In the genomic region with DNA sequence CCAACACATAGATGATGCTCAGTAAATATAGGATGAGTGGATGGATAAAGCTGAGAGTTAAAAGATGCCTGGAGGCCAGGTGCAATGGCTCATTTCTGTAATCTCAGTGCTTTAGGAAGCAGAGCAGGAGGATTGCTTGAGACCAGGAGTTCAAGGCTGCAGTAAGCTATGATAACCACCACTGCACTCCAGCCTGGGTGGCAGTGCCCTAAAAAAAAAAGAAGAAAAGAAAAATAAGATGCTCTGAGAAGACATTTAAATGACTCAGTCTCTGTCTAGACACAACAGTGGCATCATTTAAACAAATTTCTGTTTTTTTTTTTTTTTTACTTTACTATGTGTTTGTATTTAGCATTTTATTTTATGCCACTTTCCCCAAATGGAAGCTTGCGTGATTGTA, we compare ENCODE assay signal across 19 cellular contexts. TPM values are rescaled to one million over a fixed set of nuclear protein-coding genes. Genes with fewer than 3 reads are reported as not detected.
A peak's percentile ranks its signal among the peaks of the same experiment; 100 is the strongest.
DNase-seq lines count a peak whose midpoint lies in the region; ATAC-seq and TF ChIP-seq lines count a peak whose summit lies in the region.
"Had no signal": no experiment of that assay in that cellular context is flagged by ENCODE, and none has a peak within 500 bp of the region (broad histone marks: within the 10 kb centered on the region; RNA-seq: fewer than 3 reads in every experiment).

No MANE protein-coding gene starts in this region.

- H3K27ac Mint-ChIP-seq in activated naive CD4-positive, alpha-beta T cell treated with anti-CD3 and anti-CD28 coated beads, Interleukin-2, amount 50 U/mL, for 24 hours: peak overlapping the region; percentile 43
- no peak overlapping the region for H3K27ac Mint-ChIP-seq in activated naive CD4-positive, alpha-beta T cell treated with anti-CD3 and anti-CD28 coated beads for 36 hours
- H3K27ac Mint-ChIP-seq in CD4-positive, alpha-beta T cell: peak overlapping the region; percentile 20
- peak overlapping the region in 1 of 2 donors; percentile 50 for H3K27ac Mint-ChIP-seq in T-cell
- H3K27ac Mint-ChIP-seq in stimulated activated effector memory CD8-positive, alpha-beta T cell treated with anti-CD3 and anti-CD28 coated beads, Interleukin-12 subunit alpha, Interleukin-12 subunit beta, amount 100 ng/mL, for 72 hours: peak overlapping the region; percentile 17
- H3K27ac Mint-ChIP-seq: HFFc6 had no signal

- H3K27ac ChIP-seq in CD4-positive, alpha-beta T cell (ENCODE audit: low read depth, low read length): no peak overlapping the region

- peaks cover 1% of the 10 kb centered on the region for H3K36me3 Mint-ChIP-seq in activated naive CD4-positive, alpha-beta T cell treated with anti-CD3 and anti-CD28 coated beads, Interleukin-2, amount 50 U/mL, for 24 hours
- no peaks in the 10 kb centered on the region for H3K36me3 Mint-ChIP-seq in activated naive CD4-positive, alpha-beta T cell treated with anti-CD3 and anti-CD28 coated beads for 36 hours (ENCODE audit: low read depth)
- H3K36me3 Mint-ChIP-seq in CD4-positive, alpha-beta T cell (ENCODE audit: low read depth): no peaks in the 10 kb centered on the region
- no peaks in the 10 kb centered on the region for H3K36me3 Mint-ChIP-seq in T-cell
- peaks cover 5% of the 10 kb centered on the region for H3K36me3 Mint-ChIP-seq in stimulated activated effector memory CD8-positive, alpha-beta T cell treated with anti-CD3 and anti-CD28 coated beads, Interleukin-12 subunit alpha, Interleukin-12 subunit beta, amount 100 ng/mL, for 72 hours

- DNase-seq in activated naive CD4-positive, alpha-beta T cell treated with anti-CD3 and anti-CD28 coated beads for 36 hours: no peak
- no peak for DNase-seq in CD4-positive, alpha-beta T cell
- DNase-seq in T-cell (no peak), NCI-H1930 (lab: John Stamatoyannopoulos, UW) (no peak), left colon (no peak), KG1 (lab: John Stamatoyannopoulos, UW) (no peak)
- no peak for DNase-seq in stimulated activated effector memory CD8-positive, alpha-beta T cell treated with anti-CD3 and anti-CD28 coated beads, Interleukin-12 subunit alpha, Interleukin-12 subunit beta, amount 100 ng/mL, for 72 hours (ENCODE audit: low spot score in 2 of 2)
- DNase-seq: ACHN; C1 segment of cervical spinal cord; Caco-2; CD8-positive, alpha-beta memory T cell; DND-41; GF-D8; HCEC 1CT; HFFc6 had no signal

- peaks cover 44% of the 10 kb centered on the region for H3K4me1 Mint-ChIP-seq in activated naive CD4-positive, alpha-beta T cell treated with anti-CD3 and anti-CD28 coated beads, Interleukin-2, amount 50 U/mL, for 24 hours
- peaks cover 33% of the 10 kb centered on the region for H3K4me1 Mint-ChIP-seq in activated naive CD4-positive, alpha-beta T cell treated with anti-CD3 and anti-CD28 coated beads for 36 hours (ENCODE audit: low read depth)
- H3K4me1 Mint-ChIP-seq in CD4-positive, alpha-beta T cell (ENCODE audit: low read depth): peaks cover 56% of the 10 kb centered on the region
- H3K4me1 Mint-ChIP-seq in T-cell: peaks cover 20 to 59% (median 49%) of the 10 kb centered on the region in 3 donors
- H3K4me1 Mint-ChIP-seq in stimulated activated effector memory CD8-positive, alpha-beta T cell treated with anti-CD3 and anti-CD28 coated beads, Interleukin-12 subunit alpha, Interleukin-12 subunit beta, amount 100 ng/mL, for 72 hours: peaks cover 66% of the 10 kb centered on the region

- no peaks in the 10 kb centered on the region for H3K27me3 Mint-ChIP-seq in activated naive CD4-positive, alpha-beta T cell treated with anti-CD3 and anti-CD28 coated beads, Interleukin-2, amount 50 U/mL, for 24 hours
- H3K27me3 Mint-ChIP-seq in activated naive CD4-positive, alpha-beta T cell treated with anti-CD3 and anti-CD28 coated beads for 36 hours (ENCODE audit: low read depth): no peaks in the 10 kb centered on the region
- H3K27me3 Mint-ChIP-seq in CD4-positive, alpha-beta T cell: no peaks in the 10 kb centered on the region
- no peaks in the 10 kb centered on the region for H3K27me3 Mint-ChIP-seq in T-cell
- H3K27me3 Mint-ChIP-seq: CD8-positive, alpha-beta memory T cell had no signal

- CTCF ChIA-PET in activated naive CD4-positive, alpha-beta T cell treated with anti-CD3 and anti-CD28 coated beads for 36 hours (lab: Charles Lee): interaction anchor here (0.5 to 1.6 kb wide), 10 partner anchors 9 to 234 kb away, joined by 3 to 6 read pairs (median 3); a partner anchor contains a TSS
- CTCF ChIA-PET in CD4-positive, alpha-beta T cell (lab: Charles Lee): interaction anchor here (0.8 to 1.9 kb wide), 4 partner anchors 11 to 161 kb away, joined by 3 to 14 read pairs (median 4); no protein-coding TSS in a partner anchor
- CTCF ChIA-PET in T-cell (lab: Charles Lee): interaction anchor here (0.6 to 1.3 kb wide), 4 partner anchors 9 to 191 kb away, joined by 3 to 4 read pairs (median 3); no protein-coding TSS in a partner anchor

- no peaks in the 10 kb centered on the region for H3K27me3 ChIP-seq in CD4-positive, alpha-beta T cell (ENCODE audit: control insufficient read depth, insufficient read depth, low read length)

- no peaks in the 10 kb centered on the region for H3K9me3 Mint-ChIP-seq in activated naive CD4-positive, alpha-beta T cell treated with anti-CD3 and anti-CD28 coated beads, Interleukin-2, amount 50 U/mL, for 24 hours
- H3K9me3 Mint-ChIP-seq in activated naive CD4-positive, alpha-beta T cell treated with anti-CD3 and anti-CD28 coated beads for 36 hours: no peaks in the 10 kb centered on the region
- H3K9me3 Mint-ChIP-seq in CD4-positive, alpha-beta T cell: no peaks in the 10 kb centered on the region
- no peaks in the 10 kb centered on the region for H3K9me3 Mint-ChIP-seq in T-cell
- H3K9me3 Mint-ChIP-seq in stimulated activated effector memory CD8-positive, alpha-beta T cell treated with anti-CD3 and anti-CD28 coated beads, Interleukin-12 subunit alpha, Interleukin-12 subunit beta, amount 100 ng/mL, for 72 hours: no peaks in the 10 kb centered on the region
- H3K9me3 Mint-ChIP-seq: CD8-positive, alpha-beta memory T cell; HFFc6 had no signal

- TF ChIP-seq CTCF in CD4-positive, alpha-beta T cell (IDR thresholded peaks at IDR 0.05): no peak

- H3K9me3 ChIP-seq in CD4-positive, alpha-beta T cell (ENCODE audit: control insufficient read depth, low read length): no peaks in the 10 kb centered on the region
- H3K9me3 ChIP-seq: Caco-2 had no signal

- POLR2A ChIA-PET in CD4-positive, alpha-beta T cell (lab: Charles Lee): interaction anchor here (0.6 to 1.4 kb wide), 4 partner anchors 10 to 58 kb away, joined by 3 to 6 read pairs (median 4); no protein-coding TSS in a partner anchor
- POLR2A ChIA-PET in T-cell (lab: Charles Lee): interaction anchor here (0.6 to 1.0 kb wide), 2 partner anchors 11 to 21 kb away, joined by 4 to 5 read pairs; no protein-coding TSS in a partner anchor

- peak; percentile 59 for ATAC-seq in CD4-positive, alpha-beta T cell (ENCODE audit: poor library complexity)
- ATAC-seq in T-cell (replicated peaks in 1 of 4): peak in 3 of 4 experiments; percentile 24 to 40 (median 36)
- ATAC-seq in stimulated activated effector memory CD8-positive, alpha-beta T cell treated with anti-CD3 and anti-CD28 coated beads, Interleukin-12 subunit alpha, Interleukin-12 subunit beta, amount 100 ng/mL, for 72 hours: no peak
- ATAC-seq in left colon: no peak

- intact Hi-C loops in activated naive CD4-positive, alpha-beta T cell treated with anti-CD3 and anti-CD28 coated beads for 36 hours (cut with micrococcal nuclease): no loop called here
- intact Hi-C loops in CD4-positive, alpha-beta T cell (cut with DNase I, micrococcal nuclease): no loop called here
- intact Hi-C loops in left colon (cut with DNase I, micrococcal nuclease): no loop called here

- no peak overlapping the region for H3K4me3 Mint-ChIP-seq in activated naive CD4-positive, alpha-beta T cell treated with anti-CD3 and anti-CD28 coated beads, Interleukin-2, amount 50 U/mL, for 24 hours
- no peak overlapping the region for H3K4me3 Mint-ChIP-seq in activated naive CD4-positive, alpha-beta T cell treated with anti-CD3 and anti-CD28 coated beads for 36 hours
- H3K4me3 Mint-ChIP-seq in CD4-positive, alpha-beta T cell: no peak overlapping the region
- no peak overlapping the region for H3K4me3 Mint-ChIP-seq in T-cell
- no peak overlapping the region for H3K4me3 Mint-ChIP-seq in stimulated activated effector memory CD8-positive, alpha-beta T cell treated with anti-CD3 and anti-CD28 coated beads, Interleukin-12 subunit alpha, Interleukin-12 subunit beta, amount 100 ng/mL, for 72 hours
- H3K4me3 Mint-ChIP-seq: HFFc6 had no signal

RNA-seq across cellular contexts. Expression of a gene that starts 25.3 kb away (rescaled TPM):
- not detected for total RNA-seq in activated naive CD4-positive, alpha-beta T cell treated with anti-CD3 and anti-CD28 coated beads for 36 hours
- not detected for total RNA-seq in CD4-positive, alpha-beta T cell
- total RNA-seq in T-cell (not detected), left colon (not detected)
- total RNA-seq: A172; Caco-2; CD8-positive, alpha-beta memory T cell; H4; HFFc6; HT1080 had no signal

RNA-seq across cellular contexts. Expression of a gene that starts 27.0 kb away (rescaled TPM):
- not detected for total RNA-seq in activated naive CD4-positive, alpha-beta T cell treated with anti-CD3 and anti-CD28 coated beads for 36 hours
- under 1 TPM; 0.27 to 0.87 TPM for total RNA-seq in CD4-positive, alpha-beta T cell
- total RNA-seq in T-cell (1 to 10 TPM in 1 of 5 donors, under 1 TPM in 2, not detected in 2; 0.19 to 1.1 (median 0.26) TPM), left colon (1 to 10 TPM; 1.1 to 1.5 TPM)
- total RNA-seq: A172, Caco-2, H4, HFFc6, HT1080 had no signal

Comparison
In these comparisons a context has a peak if more than half of its experiments do, and no peak if none do; other contexts are left out.
1. ATAC-seq: peak in CD4-positive, alpha-beta T cell (single experiment) and T-cell (3 of 4); none in stimulated activated effector memory CD8-positive, alpha-beta T cell treated with anti-CD3 and anti-CD28 coated beads, Interleukin-12 subunit alpha, Interleukin-12 subunit beta, amount 100 ng/mL, for 72 hours (single experiment) and left colon (single experiment).